ENCODE assay signal across 1 cellular context in the genomic region with DNA sequence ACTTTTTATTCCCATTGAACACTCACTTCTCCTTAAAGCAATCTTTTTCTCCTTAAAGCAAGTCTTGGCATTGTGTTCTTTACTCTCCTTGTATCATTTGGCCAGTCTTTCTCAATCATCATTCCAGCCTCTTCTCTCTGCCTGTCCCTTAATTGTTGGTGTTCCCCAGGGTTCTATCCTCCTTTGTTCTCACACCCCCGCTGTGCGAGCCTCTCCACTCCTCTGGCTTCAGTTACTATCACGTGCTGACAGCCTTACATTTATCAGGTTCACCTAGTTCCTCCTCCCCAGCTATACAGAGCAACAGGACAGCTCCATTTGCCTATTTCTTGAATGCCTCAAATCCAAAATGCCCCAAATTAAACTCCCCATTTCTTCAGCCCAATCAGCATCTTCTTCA.
TF ChIP-seq lines count a peak whose summit lies in the region.

No MANE protein-coding gene starts in this region.

TF ChIP-seq in HepG2, 621 proteins besides CTCF, POLR2A, EP300 and RAD21 (continued from another document):
- TF ChIP-seq, protein P1, sequence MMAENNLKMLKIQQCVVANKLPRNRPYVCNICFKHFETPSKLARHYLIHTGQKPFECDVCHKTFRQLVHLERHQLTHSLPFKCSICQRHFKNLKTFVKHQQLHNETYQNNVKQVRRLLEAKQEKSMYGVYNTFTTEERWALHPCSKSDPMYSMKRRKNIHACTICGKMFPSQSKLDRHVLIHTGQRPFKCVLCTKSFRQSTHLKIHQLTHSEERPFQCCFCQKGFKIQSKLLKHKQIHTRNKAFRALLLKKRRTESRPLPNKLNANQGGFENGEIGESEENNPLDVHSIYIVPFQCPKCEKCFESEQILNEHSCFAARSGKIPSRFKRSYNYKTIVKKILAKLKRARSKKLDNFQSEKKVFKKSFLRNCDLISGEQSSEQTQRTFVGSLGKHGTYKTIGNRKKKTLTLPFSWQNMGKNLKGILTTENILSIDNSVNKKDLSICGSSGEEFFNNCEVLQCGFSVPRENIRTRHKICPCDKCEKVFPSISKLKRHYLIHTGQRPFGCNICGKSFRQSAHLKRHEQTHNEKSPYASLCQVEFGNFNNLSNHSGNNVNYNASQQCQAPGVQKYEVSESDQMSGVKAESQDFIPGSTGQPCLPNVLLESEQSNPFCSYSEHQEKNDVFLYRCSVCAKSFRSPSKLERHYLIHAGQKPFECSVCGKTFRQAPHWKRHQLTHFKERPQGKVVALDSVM (CRISPR knock-in tag; IDR thresholded peaks at IDR 0.05), result no peak
- TF ChIP-seq ZNF337 (CRISPR knock-in tag; IDR thresholded peaks at IDR 0.05; ENCODE audit: borderline replicate concordance, low read depth) (no peak), SCMH1 (CRISPR knock-in tag; IDR thresholded peaks at IDR 0.05; ENCODE audit: borderline replicate concordance) (no peak), JDP2 (CRISPR knock-in tag; IDR thresholded peaks at IDR 0.05; ENCODE audit: borderline replicate concordance) (no peak)
- TF ChIP-seq, protein P2, sequence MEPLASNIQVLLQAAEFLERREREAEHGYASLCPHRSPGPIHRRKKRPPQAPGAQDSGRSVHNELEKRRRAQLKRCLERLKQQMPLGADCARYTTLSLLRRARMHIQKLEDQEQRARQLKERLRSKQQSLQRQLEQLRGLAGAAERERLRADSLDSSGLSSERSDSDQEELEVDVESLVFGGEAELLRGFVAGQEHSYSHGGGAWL (CRISPR knock-in tag; IDR thresholded peaks at IDR 0.05), result no peak
- TF ChIP-seq, protein P3, sequence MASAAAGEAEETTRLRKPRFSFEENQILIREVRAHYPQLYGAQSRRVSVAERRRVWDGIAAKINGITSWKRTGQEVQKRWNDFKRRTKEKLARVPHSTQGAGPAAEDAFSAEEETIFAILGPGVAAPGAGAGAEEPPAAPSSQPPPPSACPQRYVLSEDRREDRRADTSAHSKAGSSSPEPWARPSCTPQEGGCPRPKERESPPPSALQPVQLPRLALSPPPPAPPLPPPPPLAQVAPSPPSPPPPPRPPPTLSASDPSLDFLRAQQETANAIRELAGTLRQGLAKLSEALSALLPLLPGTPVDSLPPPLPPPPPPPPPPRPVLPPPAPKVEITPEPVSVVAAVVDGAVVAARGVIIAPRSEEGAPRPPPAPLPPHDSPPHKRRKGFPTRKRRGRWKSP (CRISPR knock-in tag; IDR thresholded peaks at IDR 0.05), result no peak
- TF ChIP-seq, protein P4, sequence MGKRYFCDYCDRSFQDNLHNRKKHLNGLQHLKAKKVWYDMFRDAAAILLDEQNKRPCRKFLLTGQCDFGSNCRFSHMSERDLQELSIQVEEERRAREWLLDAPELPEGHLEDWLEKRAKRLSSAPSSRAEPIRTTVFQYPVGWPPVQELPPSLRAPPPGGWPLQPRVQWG (CRISPR knock-in tag; IDR thresholded peaks at IDR 0.05; ENCODE audit: borderline replicate concordance, low read depth), result no peak
